13 cellular contexts compared by ENCODE assay signal in genomic region chr17:78179372-78179771, GRCh38. TPM values are rescaled to one million over a fixed set of nuclear protein-coding genes. Genes with fewer than 3 reads are reported as not detected.
A peak's percentile ranks its signal among the peaks of the same experiment; 100 is the strongest.
DNase-seq lines count a peak whose midpoint lies in the region; ATAC-seq and TF ChIP-seq lines count a peak whose summit lies in the region.
"Had no signal": no experiment of that assay in that cellular context is flagged by ENCODE, and none has a peak within 500 bp of the region (broad histone marks: within the 10 kb centered on the region; RNA-seq: fewer than 3 reads in every experiment).

No MANE protein-coding gene starts in this region.

- no peak overlapping the region for H3K4me3 Mint-ChIP-seq in naive thymus-derived CD8-positive, alpha-beta T cell

- no peaks in the 10 kb centered on the region for H3K9me3 Mint-ChIP-seq in naive thymus-derived CD8-positive, alpha-beta T cell

- H3K27me3 Mint-ChIP-seq in naive thymus-derived CD8-positive, alpha-beta T cell: no peaks in the 10 kb centered on the region

- ATAC-seq in GM18867 (IDR thresholded peaks at IDR 0.05; ENCODE audit: unreplicated experiment): no peak
- ATAC-seq in naive thymus-derived CD8-positive, alpha-beta T cell: no peak

- peaks cover 50 to 83% (median 67%) of the 10 kb centered on the region in 10 experiments for H3K4me1 ChIP-seq in BLaER1 treated with 17β-estradiol and CSF1 and Interleukin-3, amounts not matched to agents 10 nM and 100 nM
- H3K4me1 ChIP-seq in fibroblast of lung (ENCODE audit: control insufficient read depth, extremely low read depth, insufficient read depth, low read length): no peaks in the 10 kb centered on the region

- TF ChIP-seq CTCF in fibroblast of lung (conservative IDR thresholded peaks at IDR 0.05 in 1 of 2, IDR thresholded peaks at IDR 0.05 in 1 of 2; ENCODE audit: low read depth in 1 of 2, low read length in 2 of 2): no peak

- H3K36me3 ChIP-seq in BLaER1 treated with 17β-estradiol and CSF1 and Interleukin-3, amounts not matched to agents 10 nM and 100 nM: peaks cover 0 to 91% (median 82%) of the 10 kb centered on the region in 11 experiments; a peak in 17 of 22 replicates
- peaks cover 5% of the 10 kb centered on the region for H3K36me3 ChIP-seq in fibroblast of lung (ENCODE audit: control insufficient read depth, insufficient read depth, low read length)
- H3K36me3 ChIP-seq: thyroid gland had no signal

- DNase-seq in T1000 (lab: John Stamatoyannopoulos, UW): peak; percentile 28
- peak; percentile 68 to 79 for DNase-seq in fibroblast of lung (ENCODE audit: low read depth in 2 of 2)
- peak; percentile 51 for DNase-seq in renal cortical epithelial cell (ENCODE audit: low read depth)
- no peak for DNase-seq in NCI-H226
- DNase-seq in NCI-H748 (lab: John Stamatoyannopoulos, UW; ENCODE audit: unreplicated experiment): no peak
- DNase-seq in naive thymus-derived CD8-positive, alpha-beta T cell: no peak
- DNase-seq: activated CD8-positive, alpha-beta memory T cell treated with anti-CD3 and anti-CD28 coated beads for 24 hours; NCI-H1694; SHP77 treated with DMSO at 0.1 percent for 48 hours; stimulated activated CD4-positive, alpha-beta T cell treated with anti-CD3 and anti-CD28 coated beads, Interleukin-12 subunit alpha, Interleukin-12 subunit beta, amount 100 ng/mL, for 4 hours; thyroid gland had no signal

- POLR2A ChIA-PET in naive thymus-derived CD8-positive, alpha-beta T cell (lab: Charles Lee): interaction anchor here (1.1 kb wide), 1 partner anchor 64 kb away, joined by 3 read pairs; no protein-coding TSS in a partner anchor

- no peak overlapping the region for H2AFZ ChIP-seq in fibroblast of lung (ENCODE audit: low read length)

- H4K20me1 ChIP-seq in BLaER1 treated with 17β-estradiol and CSF1 and Interleukin-3, amounts not matched to agents 10 nM and 100 nM: peaks cover 0 to 55% (median 24%) of the 10 kb centered on the region in 11 experiments; a peak in 11 of 22 replicates
- H4K20me1 ChIP-seq in fibroblast of lung (ENCODE audit: control insufficient read depth, extremely low read depth, insufficient read depth, low read length): no peaks in the 10 kb centered on the region

- H3K79me2 ChIP-seq in fibroblast of lung (ENCODE audit: control insufficient read depth, insufficient read depth, low read length): no peaks in the 10 kb centered on the region

- peak overlapping the region; percentile 55 to 92 (median 72) for H3K4me2 ChIP-seq in BLaER1 treated with 17β-estradiol and CSF1 and Interleukin-3, amounts not matched to agents 10 nM and 100 nM
- H3K4me2 ChIP-seq in fibroblast of lung (ENCODE audit: extremely low read depth, insufficient read depth, low read length): no peak overlapping the region

- H3K27ac ChIP-seq in BLaER1 treated with 17β-estradiol and CSF1 and Interleukin-3, amounts not matched to agents 10 nM and 100 nM: peak overlapping the region; percentile 35 to 73 (median 61); a peak in 17 of 22 replicates
- peak overlapping the region; percentile 26 for H3K27ac ChIP-seq in fibroblast of lung (ENCODE audit: insufficient read depth, low read length)
- H3K27ac ChIP-seq: thyroid gland had no signal

- peaks cover 7 to 37% (median 21%) of the 10 kb centered on the region in 4 donors for H3K4me1 Mint-ChIP-seq in naive thymus-derived CD8-positive, alpha-beta T cell

- no peaks in the 10 kb centered on the region for H3K27me3 ChIP-seq in BLaER1 treated with 17β-estradiol and CSF1 and Interleukin-3, amounts not matched to agents 10 nM and 100 nM
- H3K27me3 ChIP-seq in fibroblast of lung (ENCODE audit: control insufficient read depth, insufficient read depth, low read length): no peaks in the 10 kb centered on the region
- H3K27me3 ChIP-seq: thyroid gland had no signal

- no peak overlapping the region for H3K4me3 ChIP-seq in BLaER1 treated with 17β-estradiol and CSF1 and Interleukin-3, amounts not matched to agents 10 nM and 100 nM
- H3K4me3 ChIP-seq in fibroblast of lung (replicated peaks in 1 of 4; ENCODE audit: control extremely low read depth in 1 of 4, insufficient read depth in 1 of 4, low read depth in 3 of 4, low read length in 4 of 4): no peak overlapping the region
- H3K4me3 ChIP-seq: thyroid gland had no signal

- H3K9ac ChIP-seq in BLaER1 treated with 17β-estradiol and CSF1 and Interleukin-3, amounts not matched to agents 10 nM and 100 nM: peak overlapping the region; percentile 27 to 70 (median 56); a peak in 12 of 22 replicates
- no peak overlapping the region for H3K9ac ChIP-seq in fibroblast of lung (ENCODE audit: insufficient read depth, low read length)

- no peaks in the 10 kb centered on the region for H3K36me3 Mint-ChIP-seq in naive thymus-derived CD8-positive, alpha-beta T cell

- peak overlapping the region in 1 of 10 donors; percentile 51 for H3K27ac Mint-ChIP-seq in naive thymus-derived CD8-positive, alpha-beta T cell

- H3K9me3 ChIP-seq in BLaER1 treated with 17β-estradiol and CSF1 and Interleukin-3, amounts not matched to agents 10 nM and 100 nM (replicated peaks in 1 of 11): no peaks in the 10 kb centered on the region
- no peaks in the 10 kb centered on the region for H3K9me3 ChIP-seq in fibroblast of lung (ENCODE audit: control insufficient read depth, insufficient read depth, low read depth, low read length)
- H3K9me3 ChIP-seq: thyroid gland had no signal

RNA-seq across cellular contexts. Expression of gene TK1, which starts 7.5 kb away (rescaled TPM):
- total RNA-seq in fibroblast of lung (7.7 and 69.2 TPM in 2 replicates), renal cortical epithelial cell (4.3 and 54.5 TPM in 2 replicates)
- polyA plus RNA-seq in fibroblast of lung: 40.6 and 138 TPM in 2 replicates
- 52.7 and 151 TPM in 2 replicates for polyA plus RNA-seq in fibroblast of lung (2012)
- 125 and 169 TPM in 2 replicates for polyA minus RNA-seq in fibroblast of lung (ENCODE audit: low replicate concordance)
- not detected for total RNA-seq in naive thymus-derived CD8-positive, alpha-beta T cell
- 1 to 10 TPM in 1 of 3 donors, under 1 TPM in 1, not detected in 1; 0.18 to 1.1 TPM for polyA plus RNA-seq in naive thymus-derived CD8-positive, alpha-beta T cell

RNA-seq across cellular contexts. Expression of gene AFMID, which starts 7.8 kb away (rescaled TPM):
- 24.1 and 29.2 TPM in 2 replicates for total RNA-seq in fibroblast of lung
- polyA plus RNA-seq in fibroblast of lung: 20.9 and 28.1 TPM in 2 replicates
- 24.8 and 38.7 TPM in 2 replicates for polyA plus RNA-seq in fibroblast of lung (2012)
- polyA minus RNA-seq in fibroblast of lung (ENCODE audit: low replicate concordance): 25.2 and 49.0 TPM in 2 replicates
- total RNA-seq in renal cortical epithelial cell: 27.6 and 28.7 TPM in 2 replicates
- total RNA-seq in naive thymus-derived CD8-positive, alpha-beta T cell: 1 to 10 TPM; 1.8 to 2.4 TPM
- 1 to 10 TPM in 2 of 3 donors, under 1 TPM in 1; 0.41 to 1.7 (median 1.6) TPM for polyA plus RNA-seq in naive thymus-derived CD8-positive, alpha-beta T cell

RNA-seq across cellular contexts. Expression of gene SYNGR2, which starts 11.0 kb away (rescaled TPM):
- total RNA-seq in fibroblast of lung: 9.5 and 15.5 TPM in 2 replicates
- 23.8 and 25.0 TPM in 2 replicates for polyA plus RNA-seq in fibroblast of lung
- 25.2 and 27.5 TPM in 2 replicates for polyA plus RNA-seq in fibroblast of lung (2012)
- 57.1 and 67.4 TPM in 2 replicates for polyA minus RNA-seq in fibroblast of lung (ENCODE audit: low replicate concordance)
- total RNA-seq in renal cortical epithelial cell: 47.6 and 77.7 TPM in 2 replicates
- 10 to 100 TPM; 58.1 to 66.6 TPM for total RNA-seq in naive thymus-derived CD8-positive, alpha-beta T cell
- polyA plus RNA-seq in naive thymus-derived CD8-positive, alpha-beta T cell: 100 to 1,000 TPM in 1 of 3 donors, 10 to 100 TPM in 2; 88.4 to 108 (median 92.1) TPM

RNA-seq across cellular contexts. Expression of gene C17orf99, which starts 33.2 kb away (rescaled TPM):
- not detected in 2 replicates for total RNA-seq in fibroblast of lung
- not detected in 2 replicates for polyA plus RNA-seq in fibroblast of lung
- not detected in 2 replicates for polyA plus RNA-seq in fibroblast of lung (2012)
- polyA minus RNA-seq in fibroblast of lung (ENCODE audit: low replicate concordance): not detected in 2 replicates
- not detected in 2 replicates for total RNA-seq in renal cortical epithelial cell
- under 1 TPM in 1 of 2 experiments, not detected in 1; 0.60 TPM for total RNA-seq in naive thymus-derived CD8-positive, alpha-beta T cell
- not detected for polyA plus RNA-seq in naive thymus-derived CD8-positive, alpha-beta T cell
- total RNA-seq: thyroid gland had no signal

RNA-seq across cellular contexts. Expression of gene BIRC5, which starts 34.7 kb away (rescaled TPM):
- 3.6 and 28.6 TPM in 2 replicates for total RNA-seq in fibroblast of lung
- polyA plus RNA-seq in fibroblast of lung: 11.1 and 55.0 TPM in 2 replicates
- polyA plus RNA-seq in fibroblast of lung (2012): 13.3 and 58.6 TPM in 2 replicates
- 6.2 and 39.1 TPM in 2 replicates for polyA minus RNA-seq in fibroblast of lung (ENCODE audit: low replicate concordance)
- total RNA-seq in renal cortical epithelial cell: 0.50 and 34.7 TPM in 2 replicates
- under 1 TPM in 1 of 2 experiments, not detected in 1; 0.30 TPM for total RNA-seq in naive thymus-derived CD8-positive, alpha-beta T cell
- polyA plus RNA-seq in naive thymus-derived CD8-positive, alpha-beta T cell: not detected

Comparison
In these comparisons a context has a peak if more than half of its experiments do, and no peak if none do; other contexts are left out.
1. DNase-seq: peak in T1000 (single experiment), fibroblast of lung (2 of 2) and renal cortical epithelial cell (single experiment); none in NCI-H226 (single experiment), NCI-H748 (single experiment) and naive thymus-derived CD8-positive, alpha-beta T cell (0 of 10).